Comparison of ENCODE assay signal across 21 cellular contexts in genomic region chr7:69813637-69814240, GRCh38.
A peak's percentile ranks its signal among the peaks of the same experiment; 100 is the strongest.
DNase-seq lines count a peak whose midpoint lies in the region; ATAC-seq, FAIRE-seq and TF ChIP-seq lines count a peak whose summit lies in the region.
"Had no signal": no experiment of that assay in that cellular context is flagged by ENCODE, and none has a peak within 500 bp of the region (broad histone marks: within the 10 kb centered on the region; RNA-seq: fewer than 3 reads in every experiment).

No MANE protein-coding gene starts in this region.

- DNase-seq in H4 (ENCODE audit: low spot score) (peak; percentile 22), astrocyte (ENCODE audit: low read depth) (no peak), glutamatergic neuron (no peak), substantia nigra (lab: John Stamatoyannopoulos, UW) (peak in 4 of 49 donors; percentile 3 to 25 (median 7)), NK-92 (lab: John Stamatoyannopoulos, UW; ENCODE audit: unreplicated experiment) (no peak), MM.1S (no peak), prostate gland (ENCODE audit: low spot score) (no peak)
- DNase-seq: activated CD4-positive, alpha-beta T cell treated with anti-CD3 and anti-CD28 coated beads, Interleukin-2, amount 10 ng/mL, durations not matched to agents 24 days and 14 days; activated naive CD4-positive, alpha-beta T cell treated with anti-CD3 and anti-CD28 coated beads, Interleukin-2, amount 50 U/mL, for 16 hours; activated T-cell treated with anti-CD3 and anti-CD28 coated beads, Interleukin-2, amount 50 U/mL, for 72 hours; CD4-positive, alpha-beta memory T cell; effector memory CD4-positive, alpha-beta T cell; KBM-7; left colon; natural killer cell; NCI-H2029 treated with DMSO at 0.1 percent for 48 hours; NK-92 treated with Interleukin-12 subunit alpha and Interleukin-12 subunit beta, amount 100 ng/mL, for 24 hours had no signal

- no peaks in the 10 kb centered on the region for H3K36me3 ChIP-seq in astrocyte (ENCODE audit: insufficient read depth, low read length)
- H3K36me3 ChIP-seq in MM.1S (replicated peaks; ENCODE audit: insufficient read depth, low read length), result no peaks in the 10 kb centered on the region
- no peaks in the 10 kb centered on the region for H3K36me3 ChIP-seq in prostate gland

- no peak overlapping the region for H3K27ac ChIP-seq in astrocyte (ENCODE audit: low read depth, low read length)
- H3K27ac ChIP-seq in substantia nigra (ENCODE audit: low read depth, low read length, poor library complexity, severe bottlenecking), result peak overlapping the region; percentile 86
- no peak overlapping the region for H3K27ac ChIP-seq in MM.1S (ENCODE audit: low read length)
- H3K27ac ChIP-seq in prostate gland, result no peak overlapping the region
- H3K27ac ChIP-seq: SK-N-MC had no signal

- TF ChIP-seq CTCF in astrocyte (IDR thresholded peaks at IDR 0.05; ENCODE audit: insufficient read depth, low read depth, low read length) (no peak), glutamatergic neuron (IDR thresholded peaks at IDR 0.05; ENCODE audit: partially characterized antibody, unreplicated experiment) (no peak), MM.1S (IDR thresholded peaks at IDR 0.05; ENCODE audit: low read length) (no peak), prostate gland (IDR thresholded peaks at IDR 0.05) (no peak)

- no peak for FAIRE-seq in astrocyte (lab: Jason Lieb, UNC)
- FAIRE-seq: G401.6, RCC 7860 had no signal

- H3K4me3 Mint-ChIP-seq in astrocyte (ENCODE audit: unreplicated experiment), result no peak overlapping the region
- H3K4me3 Mint-ChIP-seq in glutamatergic neuron (ENCODE audit: unreplicated experiment), result peak overlapping the region; percentile 12
- H3K4me3 Mint-ChIP-seq: activated CD4-positive, alpha-beta T cell treated with anti-CD3 and anti-CD28 coated beads, Interleukin-2, amount 10 ng/mL, durations not matched to agents 24 days and 14 days; activated T-cell treated with anti-CD3 and anti-CD28 coated beads, Interleukin-2, amount 50 U/mL, for 72 hours; CD4-positive, alpha-beta memory T cell; natural killer cell had no signal

- H2AFZ ChIP-seq in astrocyte (ENCODE audit: low read depth, low read length) (no peak overlapping the region), MM.1S (ENCODE audit: low read length) (no peak overlapping the region)

- H3K27me3 ChIP-seq in astrocyte (ENCODE audit: insufficient read depth, low read length) (no peaks in the 10 kb centered on the region), MM.1S (replicated peaks; ENCODE audit: insufficient read depth, low read length) (no peaks in the 10 kb centered on the region), prostate gland (replicated peaks; ENCODE audit: insufficient read depth) (no peaks in the 10 kb centered on the region)

- no peaks in the 10 kb centered on the region for H3K27me3 Mint-ChIP-seq in astrocyte (ENCODE audit: low read depth, unreplicated experiment)
- H3K27me3 Mint-ChIP-seq in glutamatergic neuron (ENCODE audit: unreplicated experiment), result peaks cover 7% of the 10 kb centered on the region
- H3K27me3 Mint-ChIP-seq: activated CD4-positive, alpha-beta T cell treated with anti-CD3 and anti-CD28 coated beads, Interleukin-2, amount 10 ng/mL, durations not matched to agents 24 days and 14 days had no signal

- H3K9me2 ChIP-seq in MM.1S (replicated peaks; ENCODE audit: insufficient read depth, low read length), result no peaks in the 10 kb centered on the region

- H3K9me3 ChIP-seq in astrocyte (ENCODE audit: insufficient read depth, low read depth, low read length), result no peaks in the 10 kb centered on the region
- no peaks in the 10 kb centered on the region for H3K9me3 ChIP-seq in MM.1S (replicated peaks; ENCODE audit: insufficient read depth, low read length)
- H3K9me3 ChIP-seq in prostate gland, result no peaks in the 10 kb centered on the region

- no peaks in the 10 kb centered on the region for H3K36me3 Mint-ChIP-seq in astrocyte (ENCODE audit: low read depth, unreplicated experiment)
- H3K36me3 Mint-ChIP-seq in glutamatergic neuron (ENCODE audit: unreplicated experiment), result peaks cover 5% of the 10 kb centered on the region
- H3K36me3 Mint-ChIP-seq: CD4-positive, alpha-beta memory T cell; natural killer cell had no signal

- H3K27ac Mint-ChIP-seq in astrocyte (ENCODE audit: unreplicated experiment) (no peak overlapping the region), glutamatergic neuron (ENCODE audit: unreplicated experiment) (peak overlapping the region; percentile 7)
- H3K27ac Mint-ChIP-seq: activated CD4-positive, alpha-beta T cell treated with anti-CD3 and anti-CD28 coated beads, Interleukin-2, amount 10 ng/mL, durations not matched to agents 24 days and 14 days; activated T-cell treated with anti-CD3 and anti-CD28 coated beads, Interleukin-2, amount 50 U/mL, for 72 hours; CD4-positive, alpha-beta memory T cell; natural killer cell had no signal

- peak overlapping the region; percentile 76 for H3K4me2 ChIP-seq in astrocyte (ENCODE audit: low read length)
- H3K4me2 ChIP-seq in MM.1S (ENCODE audit: low read depth, low read length), result no peak overlapping the region

- peaks cover 20% of the 10 kb centered on the region for H4K20me1 ChIP-seq in astrocyte (ENCODE audit: insufficient read depth, low read length)
- no peaks in the 10 kb centered on the region for H4K20me1 ChIP-seq in MM.1S (ENCODE audit: insufficient read depth, low read length)

- H3K9ac ChIP-seq in astrocyte (ENCODE audit: low read length) (no peak overlapping the region), MM.1S (ENCODE audit: low read length) (no peak overlapping the region)

- H3K79me2 ChIP-seq in astrocyte (ENCODE audit: insufficient read depth, low read length), result no peaks in the 10 kb centered on the region
- no peaks in the 10 kb centered on the region for H3K79me2 ChIP-seq in MM.1S (ENCODE audit: low read length)

- ATAC-seq in GM19023 (IDR thresholded peaks at IDR 0.05; ENCODE audit: unreplicated experiment), result no peak
- ATAC-seq: activated T-cell treated with anti-CD3 and anti-CD28 coated beads, Interleukin-2, amount 50 U/mL, for 72 hours; left colon; natural killer cell had no signal

- intact Hi-C loops in prostate gland (cut with DNase I), result no loop called here

- H3F3A ChIP-seq in MM.1S (ENCODE audit: insufficient read depth, low read length), result no peaks in the 10 kb centered on the region

- H3K4me3 ChIP-seq in astrocyte (ENCODE audit: insufficient read depth, low read depth, low read length) (no peak overlapping the region), MM.1S (ENCODE audit: low read length) (no peak overlapping the region), prostate gland (no peak overlapping the region)
- H3K4me3 ChIP-seq: SK-N-MC had no signal

- no peak for TF ChIP-seq POLR2A in prostate gland (IDR thresholded peaks at IDR 0.05)

- peaks cover 17% of the 10 kb centered on the region for H3K4me1 ChIP-seq in astrocyte (ENCODE audit: insufficient read depth, low read length)
- H3K4me1 ChIP-seq in MM.1S (ENCODE audit: low read length), result no peaks in the 10 kb centered on the region
- no peaks in the 10 kb centered on the region for H3K4me1 ChIP-seq in prostate gland (replicated peaks)

- H3K9me3 Mint-ChIP-seq in astrocyte (ENCODE audit: unreplicated experiment) (no peaks in the 10 kb centered on the region), glutamatergic neuron (ENCODE audit: unreplicated experiment) (peaks cover 8% of the 10 kb centered on the region)
- H3K9me3 Mint-ChIP-seq: activated T-cell treated with anti-CD3 and anti-CD28 coated beads, Interleukin-2, amount 50 U/mL, for 72 hours; natural killer cell had no signal

- H3K4me1 Mint-ChIP-seq in astrocyte (ENCODE audit: low read depth, unreplicated experiment) (peaks cover 26% of the 10 kb centered on the region), glutamatergic neuron (ENCODE audit: low read depth, unreplicated experiment) (peaks cover 69% of the 10 kb centered on the region)
- H3K4me1 Mint-ChIP-seq: activated CD4-positive, alpha-beta T cell treated with anti-CD3 and anti-CD28 coated beads, Interleukin-2, amount 10 ng/mL, durations not matched to agents 24 days and 14 days; CD4-positive, alpha-beta memory T cell; natural killer cell had no signal
